Comparison of ENCODE assay signal across 1 cellular context in genomic region chr10:124356706-124357582, GRCh38.
TF ChIP-seq lines count a peak whose summit lies in the region.

No MANE protein-coding gene starts in this region.

TF ChIP-seq in WTC11, 78 proteins besides CTCF, POLR2A, EP300 and RAD21:
- no peak for TF ChIP-seq PRRX2 (CRISPR knock-in tag; IDR thresholded peaks at IDR 0.05)
- TF ChIP-seq NR3C1 (CRISPR knock-in tag; conservative IDR thresholded peaks at IDR 0.05; ENCODE audit: low read depth) = no peak
- no peak for TF ChIP-seq ZNF281 (CRISPR knock-in tag; IDR thresholded peaks at IDR 0.05)
- no peak for TF ChIP-seq ATF1 (CRISPR knock-in tag; IDR thresholded peaks at IDR 0.05)
- no peak for TF ChIP-seq CREM (CRISPR knock-in tag; IDR thresholded peaks at IDR 0.05)
- no peak for TF ChIP-seq NFE2L1 (CRISPR knock-in tag; IDR thresholded peaks at IDR 0.05)
- TF ChIP-seq CREB1 (CRISPR knock-in tag; IDR thresholded peaks at IDR 0.05) = no peak
- no peak for TF ChIP-seq ZMAT4 (CRISPR knock-in tag; IDR thresholded peaks at IDR 0.05)
- no peak for TF ChIP-seq ZNF671 (CRISPR knock-in tag; IDR thresholded peaks at IDR 0.05)
- no peak for TF ChIP-seq E2F5 (CRISPR knock-in tag; IDR thresholded peaks at IDR 0.05)
- no peak for TF ChIP-seq ZNF423 (CRISPR knock-in tag; IDR thresholded peaks at IDR 0.05)
- no peak for TF ChIP-seq SOX15 (CRISPR knock-in tag; IDR thresholded peaks at IDR 0.05)
- no peak for TF ChIP-seq TEAD1 (CRISPR knock-in tag; IDR thresholded peaks at IDR 0.05)
- no peak for TF ChIP-seq RELA (CRISPR knock-in tag; IDR thresholded peaks at IDR 0.05; ENCODE audit: borderline replicate concordance)
- no peak for TF ChIP-seq PREB (CRISPR knock-in tag; IDR thresholded peaks at IDR 0.05; ENCODE audit: borderline replicate concordance)
